11 cellular contexts compared by ENCODE assay signal in genomic region chr2:43276517-43276931, GRCh38. TPM values are rescaled to one million over a fixed set of nuclear protein-coding genes. Genes with fewer than 3 reads are reported as not detected.
DNase-seq lines count a peak whose midpoint lies in the region; ATAC-seq, FAIRE-seq and TF ChIP-seq lines count a peak whose summit lies in the region.
"Had no signal": no experiment of that assay in that cellular context is flagged by ENCODE, and none has a peak within 500 bp of the region (broad histone marks: within the 10 kb centered on the region; RNA-seq: fewer than 3 reads in every experiment).

No MANE protein-coding gene starts in this region.

- dilution Hi-C loops in mammary epithelial cell (cut with HindIII; ENCODE audit: low sequenced_read_pairs) = no loop called here

- no peaks in the 10 kb centered on the region for H3K27me3 Mint-ChIP-seq in Calu3 (ENCODE audit: unreplicated experiment)

- no peak overlapping the region for H3K9ac ChIP-seq in mammary epithelial cell (ENCODE audit: insufficient read depth, low read length)
- H3K9ac ChIP-seq in kidney (ENCODE audit: low read length in 2 of 2) = peak overlapping the region in 1 of 2 donors; percentile 51
- no peak overlapping the region for H3K9ac ChIP-seq in rectal smooth muscle tissue (ENCODE audit: low read length)

- H3K4me1 ChIP-seq in mammary epithelial cell (ENCODE audit: insufficient read depth, low read length) = peaks cover 9% of the 10 kb centered on the region
- peaks cover 26 to 32% of the 10 kb centered on the region in 2 donors for H3K4me1 ChIP-seq in kidney (ENCODE audit: control insufficient read depth in 1 of 2, insufficient read depth in 1 of 2, low read depth in 1 of 2, low read length in 2 of 2)
- H3K4me1 ChIP-seq in rectal smooth muscle tissue (ENCODE audit: control insufficient read depth, insufficient read depth, low read length) = peaks cover 24% of the 10 kb centered on the region

- no peaks in the 10 kb centered on the region for H3K27me3 ChIP-seq in mammary epithelial cell (ENCODE audit: insufficient read depth, low read length)
- no peaks in the 10 kb centered on the region for H3K27me3 ChIP-seq in rectal smooth muscle tissue (ENCODE audit: control insufficient read depth, insufficient read depth, low read length)
- no peaks in the 10 kb centered on the region for H3K27me3 ChIP-seq in WERI-Rb-1 (ENCODE audit: insufficient read depth, low read depth, severe bottlenecking)

- FAIRE-seq in kidney (lab: Jason Lieb, UNC) = no peak
- FAIRE-seq: G401.6 had no signal

- WGBS in mammary epithelial cell (ENCODE audit: low coverage, missing lambda C conversion rate) = 34% methylated on average over 5 of the region's 5 CpGs

- no peak overlapping the region for H3K27ac ChIP-seq in mammary epithelial cell (ENCODE audit: insufficient read depth, low read depth, low read length)
- peak overlapping the region; percentile 87 to 91 for H3K27ac ChIP-seq in kidney (ENCODE audit: low read depth in 2 of 2, low read length in 2 of 2)
- H3K27ac ChIP-seq in rectal smooth muscle tissue (ENCODE audit: low read depth, low read length) = peak overlapping the region; percentile 67
- H3K27ac ChIP-seq in WERI-Rb-1 = no peak overlapping the region

- TF ChIP-seq CTCF in Calu3 (IDR thresholded peaks at IDR 0.05; ENCODE audit: unreplicated experiment) (no peak), mammary epithelial cell (conservative IDR thresholded peaks at IDR 0.05 in 1 of 2, IDR thresholded peaks at IDR 0.05 in 1 of 2; ENCODE audit: extremely low read depth in 1 of 2, insufficient read depth in 1 of 2, low read depth in 1 of 2, low read length in 2 of 2) (no peak), kidney (IDR thresholded peaks at IDR 0.05; ENCODE audit: borderline replicate concordance, extremely low read depth, insufficient read depth) (no peak), WERI-Rb-1 (IDR thresholded peaks at IDR 0.05; ENCODE audit: low read depth, low read length) (no peak)

- no peak for ATAC-seq in HG03159 (IDR thresholded peaks at IDR 0.05; ENCODE audit: unreplicated experiment)
- no peak for ATAC-seq in HG03097 (IDR thresholded peaks at IDR 0.05; ENCODE audit: low FRiP score, unreplicated experiment)

- no peaks in the 10 kb centered on the region for H3K9me3 ChIP-seq in mammary epithelial cell (replicated peaks; ENCODE audit: insufficient read depth, low read length)
- no peaks in the 10 kb centered on the region for H3K9me3 ChIP-seq in kidney (ENCODE audit: control insufficient read depth in 1 of 2, low read length in 2 of 2)
- H3K9me3 ChIP-seq in WERI-Rb-1 (ENCODE audit: severe bottlenecking) = no peaks in the 10 kb centered on the region

- peaks cover 16% of the 10 kb centered on the region for H3K4me1 Mint-ChIP-seq in Calu3 (ENCODE audit: low read depth, unreplicated experiment)

- H4K20me1 ChIP-seq in mammary epithelial cell (ENCODE audit: insufficient read depth, low read length) = no peaks in the 10 kb centered on the region

- intact Hi-C loops in Calu3 (cut with micrococcal nuclease; ENCODE audit: unreplicated experiment) = no loop called here
- intact Hi-C loops in mammary epithelial cell (cut with micrococcal nuclease) = no loop called here
- intact Hi-C loops in kidney (cut with DNase I) = no loop called here

- CTCF ChIA-PET in Calu3 (lab: Charles Lee) (interaction anchor here (0.6 to 1.1 kb wide), 5 partner anchors 9 to 824 kb away, joined by 3 to 4 read pairs (median 3); partner anchors contain the start of gene ZFP36L2), mammary epithelial cell (lab: Charles Lee; ENCODE audit: low non-redundant PET) (no interaction called here)

- peak overlapping the region; percentile 55 for H3K27ac Mint-ChIP-seq in Calu3 (ENCODE audit: unreplicated experiment)

- H3K36me3 ChIP-seq in mammary epithelial cell (ENCODE audit: insufficient read depth, low read length) (no peaks in the 10 kb centered on the region), kidney (ENCODE audit: control insufficient read depth in 1 of 2, insufficient read depth in 2 of 2, low read length in 2 of 2) (peaks cover 3 to 4% of the 10 kb centered on the region in 2 donors), rectal smooth muscle tissue (ENCODE audit: control insufficient read depth, insufficient read depth, low read length) (no peaks in the 10 kb centered on the region), WERI-Rb-1 (no peaks in the 10 kb centered on the region; the same call in none of the 2 replicates)

- H3K4me3 ChIP-seq in mammary epithelial cell (replicated peaks in 1 of 3; ENCODE audit: insufficient read depth in 1 of 3, low read depth in 2 of 3, low read length in 3 of 3) (no peak overlapping the region), kidney (ENCODE audit: low read length in 2 of 2) (peak overlapping the region; percentile 18 to 23), rectal smooth muscle tissue (ENCODE audit: low read length) (no peak overlapping the region), WERI-Rb-1 (ENCODE audit: low read depth, low read length) (no peak overlapping the region)

- no peaks in the 10 kb centered on the region for H3K36me3 Mint-ChIP-seq in Calu3 (ENCODE audit: insufficient read depth, unreplicated experiment)

- no peaks in the 10 kb centered on the region for H3K9me3 Mint-ChIP-seq in Calu3 (ENCODE audit: low read depth, unreplicated experiment)
- H3K9me3 Mint-ChIP-seq: T-helper 2 cell treated with Interferon-gamma antibody and Interleukin-4, amounts not matched to agents 5 μg/mL and 100 μg/mL, for 36 hours had no signal

- peak overlapping the region; percentile 10 for H2AFZ ChIP-seq in mammary epithelial cell (ENCODE audit: low read depth, low read length)

- peak overlapping the region; percentile 9 for H3K4me3 Mint-ChIP-seq in Calu3 (ENCODE audit: low read depth, unreplicated experiment)
- H3K4me3 Mint-ChIP-seq: T-helper 2 cell treated with Interferon-gamma antibody and Interleukin-4, amounts not matched to agents 5 μg/mL and 100 μg/mL, for 36 hours had no signal

- no peaks in the 10 kb centered on the region for H3K79me2 ChIP-seq in mammary epithelial cell (ENCODE audit: insufficient read depth, low read length)

- BruUV-seq in Calu3 (replicated peaks; lab: Mats Ljungman, UMichigan) (no TSS peak), mammary epithelial cell (replicated peaks; lab: Mats Ljungman, UMichigan) (no TSS peak)

- in situ Hi-C loops in mammary epithelial cell (cut with MboI; ENCODE audit: low sequenced_read_pairs in 2 of 2) = no loop called here
- in situ Hi-C loops in G401 (cut with HindIII; ENCODE audit: low sequenced_read_pairs) = no loop called here

- DNase-seq in Calu3 = no peak
- no peak for DNase-seq in mammary epithelial cell
- DNase-seq in kidney = no peak
- DNase-seq in G401 (ENCODE audit: low spot score) = no peak
- no peak for DNase-seq in WERI-Rb-1
- DNase-seq: NCI-H1694 had no signal

- peak overlapping the region; percentile 14 for H3K4me2 ChIP-seq in mammary epithelial cell (ENCODE audit: insufficient read depth, low read depth, low read length)

RNA-seq across cellular contexts. Expression of gene ZFP36L2, which starts 50.1 kb away (rescaled TPM):
- total RNA-seq in Calu3 (2022) = 90.7 and 120 TPM in 2 replicates
- total RNA-seq in mammary epithelial cell = 100 to 1,000 TPM in 1 of 2 donors, 10 to 100 TPM in 1; 26.3 to 213 TPM
- polyA plus RNA-seq in mammary epithelial cell = 35.6 TPM
- polyA minus RNA-seq in mammary epithelial cell = 68.7 TPM
- 247 TPM for total RNA-seq in kidney
- polyA plus RNA-seq in kidney (ENCODE audit: insufficient read depth, low read depth, low replicate concordance) = 35.4 TPM
- total RNA-seq in G401 (2014; rRNA removed; shearing (Covaris generic)) = 22.5 and 32.4 TPM in 2 replicates

Comparison
In these comparisons a context has a peak if more than half of its experiments do, and no peak if none do; other contexts are left out.
1. H3K27ac ChIP-seq: peak in kidney (2 of 2) and rectal smooth muscle tissue (single experiment); none in mammary epithelial cell (single experiment) and WERI-Rb-1 (single experiment).
2. H3K4me3 ChIP-seq: peak in kidney (2 of 2); none in mammary epithelial cell (0 of 3), rectal smooth muscle tissue (single experiment) and WERI-Rb-1 (single experiment).